24 cellular contexts compared by ENCODE assay signal in the genomic region with DNA sequence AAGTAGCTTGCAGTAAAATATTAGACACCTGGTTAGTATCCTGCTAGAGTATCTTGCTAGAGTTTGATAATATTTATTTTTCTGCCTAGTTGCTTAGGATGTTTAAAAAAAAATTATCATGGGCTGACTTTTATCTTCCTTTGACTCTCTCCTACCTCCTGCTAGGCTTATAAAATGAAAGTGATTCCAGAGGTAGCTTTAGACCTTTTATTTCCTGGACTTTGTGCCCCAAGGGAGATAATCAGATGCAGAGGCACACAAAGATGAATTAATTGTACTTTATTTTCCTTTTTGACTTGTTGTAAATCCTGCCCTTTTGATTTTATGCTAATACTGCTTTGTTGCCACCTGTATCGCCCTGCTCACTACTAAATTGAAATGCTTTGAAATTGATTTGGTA.
A peak's percentile ranks its signal among the peaks of the same experiment; 100 is the strongest.
DNase-seq lines count a peak whose midpoint lies in the region; ATAC-seq and TF ChIP-seq lines count a peak whose summit lies in the region.
"Had no signal": no experiment of that assay in that cellular context is flagged by ENCODE, and none has a peak within 500 bp of the region (broad histone marks: within the 10 kb centered on the region; RNA-seq: fewer than 3 reads in every experiment).

No MANE protein-coding gene starts in this region.

- H3K4me3 Mint-ChIP-seq in activated CD8-positive, alpha-beta T cell treated with anti-CD3 and anti-CD28 coated beads, Interleukin-2, amount 10 ng/mL, durations not matched to agents 7 days and 5 days, result no peak overlapping the region
- H3K4me3 Mint-ChIP-seq: activated CD4-positive, alpha-beta T cell treated with anti-CD3 and anti-CD28 coated beads, Interleukin-2, amount 10 ng/mL, durations not matched to agents 24 days and 14 days; CD4-positive, CD25-positive, alpha-beta regulatory T cell; IgD-negative memory B cell; memory B cell; neural crest cell had no signal

- H3K27ac ChIP-seq in BLaER1, result no peak overlapping the region
- H3K27ac ChIP-seq in mucosa of rectum (ENCODE audit: low read depth in 2 of 2, low read length in 2 of 2), result peak overlapping the region; percentile 88 to 92
- H3K27ac ChIP-seq: adrenal gland had no signal

- POLR2A ChIA-PET in activated CD8-positive, alpha-beta T cell treated with anti-CD3 and anti-CD28 coated beads, Interleukin-2, amount 10 ng/mL, durations not matched to agents 7 days and 5 days (lab: Charles Lee), result no interaction called here

- H3K27ac Mint-ChIP-seq in activated CD8-positive, alpha-beta T cell treated with anti-CD3 and anti-CD28 coated beads, Interleukin-2, amount 10 ng/mL, durations not matched to agents 7 days and 5 days, result no peak overlapping the region
- H3K27ac Mint-ChIP-seq: activated CD4-positive, alpha-beta T cell treated with anti-CD3 and anti-CD28 coated beads, Interleukin-2, amount 10 ng/mL, durations not matched to agents 24 days and 14 days; CD4-positive, CD25-positive, alpha-beta regulatory T cell; IgD-negative memory B cell; memory B cell had no signal

- DNase-seq in NCI-H69 (lab: John Stamatoyannopoulos, UW), result peak; percentile 35
- no peak for DNase-seq in epithelial cell of esophagus (ENCODE audit: low read depth)
- DNase-seq in activated CD8-positive, alpha-beta T cell treated with anti-CD3 and anti-CD28 coated beads, Interleukin-2, amount 10 ng/mL, durations not matched to agents 7 days and 5 days, result no peak
- no peak for DNase-seq in posterior vena cava (ENCODE audit: low spot score)
- no peak for DNase-seq in GDM1 (lab: John Stamatoyannopoulos, UW)
- no peak for DNase-seq in activated naive CD4-positive, alpha-beta T cell treated with Interleukin-2 at 50 U/mL for 16 hours
- DNase-seq: activated CD4-positive, alpha-beta T cell treated with anti-CD3 and anti-CD28 coated beads, Interleukin-2, amount 10 ng/mL, durations not matched to agents 24 days and 14 days; activated CD8-positive, alpha-beta memory T cell treated with anti-CD3 and anti-CD28 coated beads, Interleukin-2, amount 50 U/mL, for 48 hours; activated gamma-delta T cell; adrenal gland; CD4-positive, CD25-positive, alpha-beta regulatory T cell; central memory CD4-positive, alpha-beta T cell; MV-4-11; NCI-H187 treated with DMSO at 0.1 percent for 48 hours; NCI-H446 treated with DMSO at 0.1 percent for 48 hours; stimulated activated CD4-positive, alpha-beta T cell treated with anti-CD3 and anti-CD28 coated beads, Interleukin-12 subunit alpha, Interleukin-12 subunit beta, amount 100 ng/mL, for 4 hours; stimulated activated CD8-positive, alpha-beta memory T cell treated with anti-CD3 and anti-CD28 coated beads, Interleukin-4, amount 100 ng/mL, for 48 hours; SW 1271 had no signal

- no peak for TF ChIP-seq CTCF in epithelial cell of esophagus (IDR thresholded peaks at IDR 0.05; ENCODE audit: insufficient read depth, low read depth, low read length, missing control alignments)

- H3K4me3 ChIP-seq in BLaER1 (no peak overlapping the region), epithelial cell of esophagus (ENCODE audit: low read length) (peak overlapping the region; percentile 44), mucosa of rectum (ENCODE audit: low read length in 2 of 2) (peak overlapping the region in 1 of 2 donors; percentile 58)
- H3K4me3 ChIP-seq: adrenal gland, GM12878 had no signal

- H4K20me1 ChIP-seq in BLaER1, result no peaks in the 10 kb centered on the region

- H3K9me3 Mint-ChIP-seq in activated CD8-positive, alpha-beta T cell treated with anti-CD3 and anti-CD28 coated beads, Interleukin-2, amount 10 ng/mL, durations not matched to agents 7 days and 5 days (ENCODE audit: insufficient read depth), result no peaks in the 10 kb centered on the region
- H3K9me3 Mint-ChIP-seq: activated CD4-positive, alpha-beta T cell treated with anti-CD3 and anti-CD28 coated beads, Interleukin-2, amount 10 ng/mL, durations not matched to agents 24 days and 14 days; IgD-negative memory B cell; memory B cell; neural crest cell had no signal

- intact Hi-C loops in posterior vena cava (cut with DNase I), result no loop called here

- no peaks in the 10 kb centered on the region for H3K27me3 Mint-ChIP-seq in activated CD8-positive, alpha-beta T cell treated with anti-CD3 and anti-CD28 coated beads, Interleukin-2, amount 10 ng/mL, durations not matched to agents 7 days and 5 days (ENCODE audit: low read depth)
- H3K27me3 Mint-ChIP-seq: activated CD4-positive, alpha-beta T cell treated with anti-CD3 and anti-CD28 coated beads, Interleukin-2, amount 10 ng/mL, durations not matched to agents 24 days and 14 days had no signal

- H3K9ac ChIP-seq in BLaER1, result no peak overlapping the region
- peak overlapping the region; percentile 35 to 65 for H3K9ac ChIP-seq in mucosa of rectum (ENCODE audit: low read depth in 1 of 2, low read length in 2 of 2)

- H3K36me3 ChIP-seq in BLaER1, result no peaks in the 10 kb centered on the region
- peaks cover 0 to 2% of the 10 kb centered on the region in 2 donors for H3K36me3 ChIP-seq in mucosa of rectum (ENCODE audit: control insufficient read depth in 2 of 2, insufficient read depth in 2 of 2, low read length in 2 of 2)

- peak overlapping the region; percentile 81 for H3K4me2 ChIP-seq in BLaER1

- ATAC-seq in activated CD8-positive, alpha-beta T cell treated with anti-CD3 and anti-CD28 coated beads, Interleukin-2, amount 10 ng/mL, durations not matched to agents 7 days and 5 days, result no peak
- ATAC-seq: GM12878 had no signal

- CTCF ChIA-PET in activated CD8-positive, alpha-beta T cell treated with anti-CD3 and anti-CD28 coated beads, Interleukin-2, amount 10 ng/mL, durations not matched to agents 7 days and 5 days (lab: Charles Lee), result interaction anchor here (1.3 kb wide), 1 partner anchor 37 kb away, joined by 5 read pairs; no protein-coding TSS in a partner anchor

- no peaks in the 10 kb centered on the region for H3K36me3 Mint-ChIP-seq in activated CD8-positive, alpha-beta T cell treated with anti-CD3 and anti-CD28 coated beads, Interleukin-2, amount 10 ng/mL, durations not matched to agents 7 days and 5 days (ENCODE audit: low read depth)
- H3K36me3 Mint-ChIP-seq: CD4-positive, CD25-positive, alpha-beta regulatory T cell; memory B cell had no signal

- H3K9me3 ChIP-seq in BLaER1 (no peaks in the 10 kb centered on the region), mucosa of rectum (ENCODE audit: control insufficient read depth in 2 of 2, low read length in 2 of 2) (no peaks in the 10 kb centered on the region)
- H3K9me3 ChIP-seq: adrenal gland had no signal

- H3K27me3 ChIP-seq in BLaER1, result no peaks in the 10 kb centered on the region
- no peaks in the 10 kb centered on the region for H3K27me3 ChIP-seq in mucosa of rectum (ENCODE audit: control insufficient read depth in 2 of 2, insufficient read depth in 2 of 2, low read length in 2 of 2)
- H3K27me3 ChIP-seq: adrenal gland had no signal

- H3K4me1 Mint-ChIP-seq in activated CD8-positive, alpha-beta T cell treated with anti-CD3 and anti-CD28 coated beads, Interleukin-2, amount 10 ng/mL, durations not matched to agents 7 days and 5 days (ENCODE audit: low read depth), result peaks cover 18% of the 10 kb centered on the region

- H3K4me1 ChIP-seq in BLaER1, result peaks cover 78% of the 10 kb centered on the region
- peaks cover 47 to 51% of the 10 kb centered on the region in 2 donors for H3K4me1 ChIP-seq in mucosa of rectum (ENCODE audit: control insufficient read depth in 2 of 2, insufficient read depth in 2 of 2, low read length in 2 of 2)
